Comparison of ENCODE assay signal across 21 cellular contexts in genomic region chr10:132746386-132746785, GRCh38. TPM values are rescaled to one million over a fixed set of nuclear protein-coding genes. Genes with fewer than 3 reads are reported as not detected.
A peak's percentile ranks its signal among the peaks of the same experiment; 100 is the strongest.
DNase-seq lines count a peak whose midpoint lies in the region; ATAC-seq, FAIRE-seq and TF ChIP-seq lines count a peak whose summit lies in the region.
"Had no signal": no experiment of that assay in that cellular context is flagged by ENCODE, and none has a peak within 500 bp of the region (broad histone marks: within the 10 kb centered on the region; RNA-seq: fewer than 3 reads in every experiment).

No MANE protein-coding gene starts in this region.

- FAIRE-seq in H1 (lab: Jason Lieb, UNC), result no peak

- no peaks in the 10 kb centered on the region for H3K79me2 ChIP-seq in H1 (ENCODE audit: control insufficient read depth in 1 of 2, insufficient read depth in 2 of 2, low read length in 2 of 2)

- no peak for TF ChIP-seq EP300 in H1 (IDR thresholded peaks at IDR 0.05; ENCODE audit: borderline replicate concordance in 1 of 2, low read depth in 2 of 2, low read length in 2 of 2)

- no peak for ATAC-seq in GM19328 (IDR thresholded peaks at IDR 0.05; ENCODE audit: unreplicated experiment)
- ATAC-seq in HG03460 (IDR thresholded peaks at IDR 0.05; ENCODE audit: unreplicated experiment), result no peak

- POLR2A ChIA-PET in H1 (lab: Charles Lee; ENCODE audit: partially characterized antibody), result interaction anchor here (1.2 kb wide), 1 partner anchor 62 kb away, joined by 3 read pairs; no protein-coding TSS in a partner anchor

- H2BK12ac ChIP-seq in H1 (ENCODE audit: low read depth, low read length), result no peak overlapping the region

- H2BK15ac ChIP-seq in H1 (ENCODE audit: low read length), result no peak overlapping the region

- H3K18ac ChIP-seq in H1 (ENCODE audit: extremely low read depth, low read length), result peak overlapping the region; percentile 88; the same call in 1 of the 2 replicates

- H3K4me2 ChIP-seq in H1 (ENCODE audit: insufficient read depth in 1 of 2, low read depth in 2 of 2, low read length in 2 of 2), result no peak overlapping the region
- H3K4me2 ChIP-seq: KMS-11 had no signal

- no peak overlapping the region for H3K27ac ChIP-seq in H1 (ENCODE audit: low read depth, low read length)
- peak overlapping the region; percentile 45 for H3K27ac ChIP-seq in mesodermal cell (ENCODE audit: low read depth, low read length, severe bottlenecking)
- H3K27ac ChIP-seq: C4-2B, KMS-11, Peyer's patch had no signal

- no peak overlapping the region for H3K56ac ChIP-seq in H1 (replicated peaks; ENCODE audit: insufficient read length, low read depth, low read length)

- H2BK120ac ChIP-seq in H1 (replicated peaks; ENCODE audit: low read depth, low read length), result no peak overlapping the region

- H2BK20ac ChIP-seq in H1 (ENCODE audit: low read length), result no peak overlapping the region

- 88% methylated on average over 14 of the region's 14 CpGs; no CpG with 5 or more reads in 1 of the 2 experiments for WGBS in H1 (ENCODE audit: extremely low coverage in 1 of 2, insufficient coverage in 1 of 2, insufficient read length in 1 of 2, insufficient replicate concordance in 2 of 2, low coverage in 1 of 2, low lambda C conversion rate in 2 of 2, missing lambda C conversion rate in 1 of 2), 2 experiments
- 90 to 95% methylated on average over 11 to 14 of the region's 14 CpGs for WGBS in mesodermal cell (ENCODE audit: insufficient coverage in 2 of 2), 2 experiments

- no peaks in the 10 kb centered on the region; the same call in 1 of the 2 replicates for H3K79me1 ChIP-seq in H1 (ENCODE audit: low read depth, low read length)

- CTCF ChIA-PET in H1 (lab: Charles Lee; ENCODE audit: partially characterized antibody), result interaction anchor here (1.0 to 1.5 kb wide), 3 partner anchors 13 to 91 kb away, joined by 3 to 5 read pairs (median 3); no protein-coding TSS in a partner anchor

- TF ChIP-seq RAD21 in H1 (IDR thresholded peaks at IDR 0.05 in 1 of 2, conservative IDR thresholded peaks at IDR 0.05 in 1 of 2; ENCODE audit: low read depth in 2 of 2, low read length in 2 of 2), result no peak

- H3K36me3 ChIP-seq in NT2/D1 (ENCODE audit: insufficient read depth, insufficient read length, low read length), result peaks cover 4% of the 10 kb centered on the region
- H3K36me3 ChIP-seq in H1 (ENCODE audit: control insufficient read depth in 2 of 4, insufficient read depth in 4 of 4, low read length in 3 of 4), result no peaks in the 10 kb centered on the region
- peaks cover 10% of the 10 kb centered on the region for H3K36me3 ChIP-seq in mesodermal cell (ENCODE audit: control insufficient read depth, insufficient read depth, low read length)

- H3K23ac ChIP-seq in H1 (ENCODE audit: insufficient read length), result no peak overlapping the region

- H3K4me1 ChIP-seq in NT2/D1 (ENCODE audit: insufficient read depth, insufficient read length), result peaks cover 37% of the 10 kb centered on the region
- H3K4me1 ChIP-seq in H1 (replicated peaks in 1 of 4; ENCODE audit: control insufficient read depth in 3 of 4, insufficient read depth in 4 of 4, low read length in 3 of 4), result peaks cover 0 to 38% (median 11%) of the 10 kb centered on the region in 4 experiments; a peak in 6 of 7 replicates
- peaks cover 36% of the 10 kb centered on the region for H3K4me1 ChIP-seq in mesodermal cell (ENCODE audit: control insufficient read depth, insufficient read depth, low read length, poor library complexity, severe bottlenecking)
- H3K4me1 ChIP-seq: Peyer's patch had no signal

- H4K91ac ChIP-seq in H1 (replicated peaks; ENCODE audit: insufficient read length, low read length), result no peak overlapping the region

- H3K23me2 ChIP-seq in H1 (ENCODE audit: low read depth, low read length), result no peaks in the 10 kb centered on the region

- H4K5ac ChIP-seq in H1 (ENCODE audit: insufficient read length, low read depth, low read length), result no peak overlapping the region

- peaks cover 0 to 1% of the 10 kb centered on the region in 2 experiments for H4K20me1 ChIP-seq in H1 (replicated peaks in 1 of 2; ENCODE audit: control insufficient read depth in 1 of 2, insufficient read depth in 2 of 2, low read length in 2 of 2)

- no peak overlapping the region for H3K4me3 ChIP-seq in NT2/D1 (ENCODE audit: insufficient read length, low read depth)
- H3K4me3 ChIP-seq in H1 (ENCODE audit: extremely low read depth in 1 of 4, insufficient read depth in 2 of 4, low read depth in 3 of 4, low read length in 4 of 4), result no peak overlapping the region
- no peak overlapping the region for H3K4me3 ChIP-seq in mesodermal cell (ENCODE audit: extremely low read depth, insufficient read depth, low read length, poor library complexity, severe bottlenecking)
- H3K4me3 ChIP-seq: Peyer's patch had no signal

- no peak overlapping the region for H2AK5ac ChIP-seq in H1 (ENCODE audit: low read depth, low read length)

- no peak overlapping the region for H3K4ac ChIP-seq in H1 (replicated peaks; ENCODE audit: insufficient read length, low read depth, low read length)

- no peak for TF ChIP-seq POLR2A in H1 (IDR thresholded peaks at IDR 0.05; ENCODE audit: control extremely low read depth in 1 of 2, low read depth in 2 of 2, low read length in 2 of 2)

- H3K27me3 ChIP-seq in NT2/D1 (ENCODE audit: insufficient read depth, insufficient read length) (no peaks in the 10 kb centered on the region), H1 (replicated peaks in 1 of 4; ENCODE audit: control insufficient read depth in 3 of 4, extremely low read depth in 1 of 4, insufficient read depth in 3 of 4, low read length in 3 of 4) (no peaks in the 10 kb centered on the region)
- H3K27me3 ChIP-seq: Peyer's patch had no signal

- DNase-seq in NT2/D1 (ENCODE audit: low read depth, low spot score), result no peak
- DNase-seq in H1 (ENCODE audit: low read depth in 1 of 2, low spot score in 2 of 2), result no peak
- DNase-seq in GM10266 (ENCODE audit: extremely low spot score), result no peak
- DNase-seq in stimulated activated CD4-positive, alpha-beta T cell treated with anti-CD3 and anti-CD28 coated beads, Interleukin-2, amount 100 ng/mL, for 48 hours, result no peak
- DNase-seq: ACHN, DMS79 treated with DMSO at 0.1 percent for 48 hours, HCEC 1CT, NCI-H1048, NCI-H1436 treated with DMSO at 0.1 percent for 48 hours, NCI-H2029, NCI-H2171, NCI-H446 treated with DMSO at 0.1 percent for 48 hours, Peyer's patch had no signal

- no peak overlapping the region for H2BK5ac ChIP-seq in H1 (ENCODE audit: low read depth, low read length)

- H3K9ac ChIP-seq in NT2/D1 (ENCODE audit: insufficient read length, low read depth) (peak overlapping the region; percentile 61), H1 (replicated peaks in 1 of 4; ENCODE audit: extremely low read depth in 1 of 4, low read depth in 3 of 4, low read length in 3 of 4) (no peak overlapping the region)
- H3K9ac ChIP-seq: KMS-11 had no signal

- H3K9me3 ChIP-seq in NT2/D1 (ENCODE audit: insufficient read depth, low read length) (no peaks in the 10 kb centered on the region), H1 (ENCODE audit: insufficient read depth in 2 of 2, low read depth in 1 of 2, low read length in 1 of 2) (no peaks in the 10 kb centered on the region), mesodermal cell (ENCODE audit: control insufficient read depth, low read length) (no peaks in the 10 kb centered on the region)
- H3K9me3 ChIP-seq: Peyer's patch had no signal

- H4K8ac ChIP-seq in H1 (ENCODE audit: extremely low read depth, insufficient read depth, low read length), result no peak overlapping the region

- no peak overlapping the region for H3K14ac ChIP-seq in H1 (ENCODE audit: insufficient read length)

- no peak overlapping the region for H2AFZ ChIP-seq in H1 (ENCODE audit: low read length)

- TF ChIP-seq CTCF in H1 (IDR thresholded peaks at IDR 0.05; ENCODE audit: control extremely low read depth in 1 of 3, insufficient read depth in 1 of 3, low read depth in 1 of 3, low read length in 3 of 3), result no peak
- TF ChIP-seq CTCF in GM10266 (IDR thresholded peaks at IDR 0.05; ENCODE audit: control insufficient read depth, insufficient read depth, low read depth, missing control alignments), result no peak

TF ChIP-seq in H1, 55 proteins besides CTCF, POLR2A, EP300 and RAD21 (continues in another document):
- TF ChIP-seq ZNF274 (IDR thresholded peaks at IDR 0.05; ENCODE audit: borderline replicate concordance, extremely low read depth, low read length) (no peak), TAF1 (IDR thresholded peaks at IDR 0.05; ENCODE audit: low read depth, low read length) (no peak), RNF2 (IDR thresholded peaks at IDR 0.05; ENCODE audit: borderline replicate concordance, low read depth, low read length, missing control alignments, poor library complexity, severe bottlenecking) (no peak), SP1 (IDR thresholded peaks at IDR 0.05; ENCODE audit: low read depth, low read length) (no peak), E2F6 (IDR thresholded peaks at IDR 0.05) (no peak), JUND (IDR thresholded peaks at IDR 0.05; ENCODE audit: low read length) (no peak), NRF1 (IDR thresholded peaks at IDR 0.05; ENCODE audit: low read depth, low read length) (no peak), MAFK (IDR thresholded peaks at IDR 0.05; ENCODE audit: low read depth, low read length) (no peak), CTBP2 (IDR thresholded peaks at IDR 0.05; ENCODE audit: borderline replicate concordance, insufficient read depth, insufficient read length, low read length) (no peak), SRF (IDR thresholded peaks at IDR 0.05; ENCODE audit: low read depth, low read length) (no peak), ASH2L (IDR thresholded peaks at IDR 0.05; ENCODE audit: low read length) (no peak), JUN (IDR thresholded peaks at IDR 0.05; ENCODE audit: low read depth, low read length) (no peak), EGR1 (IDR thresholded peaks at IDR 0.05; ENCODE audit: borderline replicate concordance, low read depth, low read length) (no peak)

RNA-seq across cellular contexts. Expression of gene NKX6-2, which starts 39.6 kb away (rescaled TPM):
- total RNA-seq in H1 (2021; fragmentation: NEBNext Ultra II Directional; extraction: Animal tissue kit (Norgen Biotek cat#: 25700)), result not detected in 2 replicates
- 0.06 and 0.14 TPM in 2 replicates for polyA plus RNA-seq in H1 (2011; rRNA removed)
- 0.09 TPM for polyA plus RNA-seq in H1 (2011; cell fraction: cytosol; rRNA removed)
- 0.11 TPM for polyA plus RNA-seq in H1 (2011; cell fraction: nucleus; rRNA removed)
- polyA plus RNA-seq in H1 (2012, experiment 1 of 2), result 2.4 to 6.7 TPM (median 4.4 TPM) in 4 replicates
- polyA plus RNA-seq in H1 (2012, experiment 2 of 2), result 0.08 TPM
- not detected for polyA plus RNA-seq in H1 (2013, experiment 1 of 2)
- polyA plus RNA-seq in H1 (2013, experiment 2 of 2), result not detected
- not detected in 2 replicates for polyA minus RNA-seq in H1 (2011; rRNA and poly(A)+ RNA removed)
- not detected for polyA minus RNA-seq in H1 (2011; cell fraction: cytosol; rRNA and poly(A)+ RNA removed)
- not detected for polyA minus RNA-seq in H1 (2011; cell fraction: nucleus; rRNA and poly(A)+ RNA removed)
- not detected for polyA plus RNA-seq in mesodermal cell (2013, experiment 1 of 2)
- not detected for polyA plus RNA-seq in mesodermal cell (2013, experiment 2 of 2)
- total RNA-seq: G401, M059J, Peyer's patch, SK-MEL-5 had no signal
